In the genomic region with DNA sequence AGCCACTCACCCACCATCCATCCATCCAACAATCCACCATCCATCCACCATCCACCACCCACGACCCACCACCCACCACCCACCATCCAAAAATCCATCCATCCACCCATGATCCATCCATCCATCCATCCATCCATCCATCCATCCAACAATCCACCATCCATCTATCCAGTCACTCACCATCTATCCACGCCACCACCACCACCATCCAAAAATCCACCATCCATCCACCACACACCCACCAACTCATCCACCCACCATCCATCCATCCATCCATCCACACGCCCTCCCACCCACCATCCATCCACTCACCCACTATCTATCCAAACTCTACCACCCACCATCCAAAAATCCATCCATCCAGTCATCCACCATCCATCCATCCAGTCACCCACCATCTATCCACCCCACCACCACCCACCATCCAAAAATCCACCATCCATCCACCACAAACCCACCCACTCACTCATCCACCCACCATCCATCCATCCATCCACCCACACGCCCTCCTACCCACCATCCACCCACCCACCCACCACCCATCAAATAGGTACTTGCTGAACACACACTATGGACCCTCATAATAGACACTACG, we compare ENCODE assay signal across 2 cellular contexts.
TF ChIP-seq lines count a peak whose summit lies in the region.

No MANE protein-coding gene starts in this region.

TF ChIP-seq in IMR-90, 13 proteins besides CTCF, POLR2A, EP300 and RAD21:
- TF ChIP-seq ELK1 (IDR thresholded peaks at IDR 0.05; ENCODE audit: borderline replicate concordance, low read depth, low read length) (no peak), BHLHE40 (IDR thresholded peaks at IDR 0.05; ENCODE audit: low read depth, low read length) (no peak), FOS (IDR thresholded peaks at IDR 0.05; ENCODE audit: low read depth, low read length) (no peak), RCOR1 (IDR thresholded peaks at IDR 0.05; ENCODE audit: insufficient replicate concordance, low read length) (no peak), USF2 (IDR thresholded peaks at IDR 0.05; ENCODE audit: low read depth, low read length) (no peak), CHD1 (IDR thresholded peaks at IDR 0.05; ENCODE audit: low read depth, low read length) (no peak), NFE2L2 (IDR thresholded peaks at IDR 0.05; ENCODE audit: low read depth, low read length) (no peak), MXI1 (IDR thresholded peaks at IDR 0.05; ENCODE audit: borderline replicate concordance, low read depth, low read length) (no peak), SMC3 (IDR thresholded peaks at IDR 0.05; ENCODE audit: low read depth, low read length) (no peak), MAZ (IDR thresholded peaks at IDR 0.05; ENCODE audit: borderline replicate concordance, low read depth, low read length) (no peak), CEBPB (IDR thresholded peaks at IDR 0.05; ENCODE audit: low read depth, low read length) (no peak), MAFK (IDR thresholded peaks at IDR 0.05; ENCODE audit: low read depth, low read length) (no peak), RFX5 (IDR thresholded peaks at IDR 0.05; ENCODE audit: low read depth, low read length) (no peak)

TF ChIP-seq in HepG2, 621 proteins besides CTCF, POLR2A, EP300 and RAD21:
- TF ChIP-seq MBD4 (IDR thresholded peaks at IDR 0.05; ENCODE audit: borderline replicate concordance, low read length) (no peak), ZNF20 (CRISPR knock-in tag; IDR thresholded peaks at IDR 0.05) (no peak), ARHGAP35 (CRISPR knock-in tag; IDR thresholded peaks at IDR 0.05; ENCODE audit: borderline replicate concordance) (no peak), YY1 (IDR thresholded peaks at IDR 0.05; ENCODE audit: insufficient read depth, insufficient replicate concordance, low read depth, low read length) (no peak), ZFP36L1 (CRISPR knock-in tag; IDR thresholded peaks at IDR 0.05) (no peak), ZKSCAN5 (CRISPR knock-in tag; IDR thresholded peaks at IDR 0.05) (no peak), ZBTB39 (CRISPR knock-in tag; IDR thresholded peaks at IDR 0.05) (no peak), ZBED4 (CRISPR knock-in tag; IDR thresholded peaks at IDR 0.05; ENCODE audit: borderline replicate concordance) (no peak), SRY (CRISPR knock-in tag; IDR thresholded peaks at IDR 0.05) (no peak), GTF3A (CRISPR knock-in tag; conservative IDR thresholded peaks at IDR 0.05) (no peak), CBX1 (IDR thresholded peaks at IDR 0.05; ENCODE audit: low read depth) (no peak), SETDB1 (CRISPR knock-in tag; IDR thresholded peaks at IDR 0.05; ENCODE audit: borderline replicate concordance) (no peak), DPF2 (CRISPR knock-in tag; IDR thresholded peaks at IDR 0.05; ENCODE audit: borderline replicate concordance, low read depth) (no peak), HNRNPH1 (optimal IDR thresholded peaks at IDR 0.05; ENCODE audit: low read depth, low read length) (no peak), ZNF615 (CRISPR knock-in tag; IDR thresholded peaks at IDR 0.05; ENCODE audit: borderline replicate concordance) (no peak), PHF21A (CRISPR knock-in tag; IDR thresholded peaks at IDR 0.05) (no peak), SYNCRIP (IDR thresholded peaks at IDR 0.05; ENCODE audit: insufficient read depth, low read depth, low read length) (no peak)
- TF ChIP-seq, protein P1, sequence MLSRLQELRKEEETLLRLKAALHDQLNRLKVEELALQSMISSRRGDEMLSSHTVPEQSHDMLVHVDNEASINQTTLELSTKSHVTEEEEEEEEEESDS (CRISPR knock-in tag; IDR thresholded peaks at IDR 0.05; ENCODE audit: borderline replicate concordance): no peak
TF ChIP-seq in HepG2: peak in this region for 0.
